ENCODE assay signal across 2 cellular contexts in genomic region chrX:40564447-40564846, GRCh38.
TF ChIP-seq lines count a peak whose summit lies in the region.

No MANE protein-coding gene starts in this region.

TF ChIP-seq in K562, 482 proteins besides CTCF, POLR2A, EP300 and RAD21:
- TF ChIP-seq PKNOX1 (IDR thresholded peaks at IDR 0.05) (peak; percentile 36; the same call in 1 of the 2 replicates), ESRRA (IDR thresholded peaks at IDR 0.05; ENCODE audit: borderline replicate concordance, low read depth) (peak; percentile 39; the same call in 1 of the 2 replicates), PBX2 (CRISPR knock-in tag; IDR thresholded peaks at IDR 0.05; ENCODE audit: low read depth) (no peak), PBX2 (tag; conservative IDR thresholded peaks at IDR 0.05; ENCODE audit: low read depth) (peak; percentile 65), MEIS2 (IDR thresholded peaks at IDR 0.05; ENCODE audit: partially characterized antibody) (peak; percentile 77)
- TF ChIP-seq, protein P1, sequence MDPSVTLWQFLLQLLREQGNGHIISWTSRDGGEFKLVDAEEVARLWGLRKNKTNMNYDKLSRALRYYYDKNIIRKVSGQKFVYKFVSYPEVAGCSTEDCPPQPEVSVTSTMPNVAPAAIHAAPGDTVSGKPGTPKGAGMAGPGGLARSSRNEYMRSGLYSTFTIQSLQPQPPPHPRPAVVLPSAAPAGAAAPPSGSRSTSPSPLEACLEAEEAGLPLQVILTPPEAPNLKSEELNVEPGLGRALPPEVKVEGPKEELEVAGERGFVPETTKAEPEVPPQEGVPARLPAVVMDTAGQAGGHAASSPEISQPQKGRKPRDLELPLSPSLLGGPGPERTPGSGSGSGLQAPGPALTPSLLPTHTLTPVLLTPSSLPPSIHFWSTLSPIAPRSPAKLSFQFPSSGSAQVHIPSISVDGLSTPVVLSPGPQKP (CRISPR knock-in tag; IDR thresholded peaks at IDR 0.05): no peak
TF ChIP-seq in K562: peak in this region for 4.

TF ChIP-seq in GM12891, 5 proteins besides CTCF, POLR2A, EP300 and RAD21:
- no peak for TF ChIP-seq SPI1 (IDR thresholded peaks at IDR 0.05; ENCODE audit: low read depth, low read length)
- TF ChIP-seq PAX5 (IDR thresholded peaks at IDR 0.05; ENCODE audit: insufficient read depth, low read length, severe bottlenecking): no peak
- no peak for TF ChIP-seq POLR2AphosphoS5 (IDR thresholded peaks at IDR 0.05; ENCODE audit: low read depth, low read length)
